Comparison of ENCODE assay signal across 9 cellular contexts in the genomic region with DNA sequence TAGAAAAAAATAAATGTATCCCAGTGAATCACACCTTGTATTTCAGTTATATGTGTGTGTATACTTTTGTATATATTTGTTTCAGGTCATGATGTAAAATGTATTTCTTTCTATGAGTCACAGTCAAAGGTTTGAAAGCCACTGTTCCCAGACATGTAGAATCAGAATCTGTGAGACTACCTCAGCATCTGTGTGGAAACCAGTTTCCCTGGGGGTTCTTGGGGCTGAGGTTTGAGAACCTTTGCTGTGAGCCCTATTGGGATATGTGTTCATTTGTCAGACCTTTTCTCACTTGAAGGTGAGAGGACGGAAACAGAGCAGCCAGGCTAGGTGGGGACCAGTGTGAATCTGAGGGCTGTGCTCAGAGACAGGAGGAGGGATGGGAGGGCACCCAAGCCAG.
DNase-seq lines count a peak whose midpoint lies in the region; ATAC-seq and TF ChIP-seq lines count a peak whose summit lies in the region.
"Had no signal": no experiment of that assay in that cellular context is flagged by ENCODE, and none has a peak within 500 bp of the region (broad histone marks: within the 10 kb centered on the region; RNA-seq: fewer than 3 reads in every experiment).

No MANE protein-coding gene starts in this region.

- no peaks in the 10 kb centered on the region for H3K36me3 ChIP-seq in right atrium auricular region
- H3K36me3 ChIP-seq in uterus = no peaks in the 10 kb centered on the region
- no peaks in the 10 kb centered on the region for H3K36me3 ChIP-seq in MM.1S (replicated peaks; ENCODE audit: insufficient read depth, low read length)

- intact Hi-C loops in Right ventricle myocardium inferior (cut with DNase I) (no loop called here), uterus (cut with DNase I; ENCODE audit: low total_unique reads) (no loop called here)

- H4K20me1 ChIP-seq in MM.1S (ENCODE audit: insufficient read depth, low read length) = no peaks in the 10 kb centered on the region

- H3K4me3 ChIP-seq in right atrium auricular region (no peak overlapping the region), epithelial cell of esophagus (ENCODE audit: low read length) (no peak overlapping the region), uterus (no peak overlapping the region), MM.1S (ENCODE audit: low read length) (no peak overlapping the region)

- peak overlapping the region; percentile 59 to 67 for H3K27ac ChIP-seq in right atrium auricular region
- peak overlapping the region; percentile 27 to 28 for H3K27ac ChIP-seq in uterus
- H3K27ac ChIP-seq in MM.1S (ENCODE audit: low read length) = no peak overlapping the region
- H3K27ac ChIP-seq: KMS-11 had no signal

- no peak for TF ChIP-seq POLR2A in uterus (IDR thresholded peaks at IDR 0.05)

- DNase-seq in right atrium auricular region (ENCODE audit: low spot score) = no peak
- no peak for DNase-seq in Right ventricle myocardium inferior (ENCODE audit: missing footprints)
- peak; percentile 90 for DNase-seq in epithelial cell of esophagus (ENCODE audit: low read depth)
- no peak for DNase-seq in uterus
- DNase-seq in NCI-H2196 treated with DMSO at 0.1 percent for 48 hours (lab: John Stamatoyannopoulos, UW; ENCODE audit: unreplicated experiment) = no peak
- DNase-seq in C1 segment of cervical spinal cord (lab: John Stamatoyannopoulos, UW) = no peak
- DNase-seq in MM.1S = no peak

- H3K9me2 ChIP-seq in MM.1S (replicated peaks; ENCODE audit: insufficient read depth, low read length) = no peaks in the 10 kb centered on the region

- ATAC-seq in Right ventricle myocardium inferior = no peak
- ATAC-seq in HG03378 (IDR thresholded peaks at IDR 0.05; ENCODE audit: unreplicated experiment) = peak; percentile 65

- H3K4me2 ChIP-seq in MM.1S (ENCODE audit: low read depth, low read length) = no peak overlapping the region
- H3K4me2 ChIP-seq: KMS-11 had no signal

- H3K4me1 ChIP-seq in right atrium auricular region (peaks cover 0 to 73% of the 10 kb centered on the region in 2 donors), uterus (no peaks in the 10 kb centered on the region), MM.1S (ENCODE audit: low read length) (no peaks in the 10 kb centered on the region)

- no peaks in the 10 kb centered on the region for H3K79me2 ChIP-seq in MM.1S (ENCODE audit: low read length)

- H2AFZ ChIP-seq in MM.1S (ENCODE audit: low read length) = no peak overlapping the region

- no peaks in the 10 kb centered on the region for H3F3A ChIP-seq in MM.1S (ENCODE audit: insufficient read depth, low read length)

- H3K9ac ChIP-seq in MM.1S (ENCODE audit: low read length) = no peak overlapping the region
- H3K9ac ChIP-seq: KMS-11 had no signal

- H3K27me3 ChIP-seq in right atrium auricular region (no peaks in the 10 kb centered on the region), uterus (no peaks in the 10 kb centered on the region), MM.1S (replicated peaks; ENCODE audit: insufficient read depth, low read length) (no peaks in the 10 kb centered on the region)

- H3K9me3 ChIP-seq in right atrium auricular region (no peaks in the 10 kb centered on the region), uterus (no peaks in the 10 kb centered on the region), MM.1S (replicated peaks; ENCODE audit: insufficient read depth, low read length) (no peaks in the 10 kb centered on the region)

- TF ChIP-seq CTCF in right atrium auricular region (IDR thresholded peaks at IDR 0.05) (no peak), epithelial cell of esophagus (IDR thresholded peaks at IDR 0.05; ENCODE audit: insufficient read depth, low read depth, low read length, missing control alignments) (no peak), uterus (IDR thresholded peaks at IDR 0.05) (no peak), MM.1S (IDR thresholded peaks at IDR 0.05; ENCODE audit: low read length) (no peak)
